Comparison of ENCODE assay signal across 23 cellular contexts in genomic region chr4:19678763-19679162, GRCh38.
DNase-seq lines count a peak whose midpoint lies in the region; ATAC-seq and TF ChIP-seq lines count a peak whose summit lies in the region.
"Had no signal": no experiment of that assay in that cellular context is flagged by ENCODE, and none has a peak within 500 bp of the region (broad histone marks: within the 10 kb centered on the region; RNA-seq: fewer than 3 reads in every experiment).

No MANE protein-coding gene starts in this region.

- H3K9ac ChIP-seq in adipocyte (ENCODE audit: low read length) = no peak overlapping the region

- H3K4me3 ChIP-seq in AG09309 (ENCODE audit: control insufficient read depth, low read depth, low read length) (no peak overlapping the region), adipocyte (ENCODE audit: low read length) (no peak overlapping the region)

- H3K36me3 Mint-ChIP-seq in stimulated activated effector memory CD8-positive, alpha-beta T cell treated with anti-CD3 and anti-CD28 coated beads, Interleukin-12 subunit alpha, Interleukin-12 subunit beta, amount 100 ng/mL, for 72 hours = no peaks in the 10 kb centered on the region
- H3K36me3 Mint-ChIP-seq: naive B cell, T-cell had no signal

- no peak overlapping the region for H3K4me3 Mint-ChIP-seq in stimulated activated effector memory CD8-positive, alpha-beta T cell treated with anti-CD3 and anti-CD28 coated beads, Interleukin-12 subunit alpha, Interleukin-12 subunit beta, amount 100 ng/mL, for 72 hours
- H3K4me3 Mint-ChIP-seq: activated CD4-positive, alpha-beta T cell treated with anti-CD3 and anti-CD28 coated beads for 36 hours; IgD-negative memory B cell; naive B cell; T-cell had no signal

- TF ChIP-seq CTCF in AG09309 (IDR thresholded peaks at IDR 0.05; ENCODE audit: control insufficient read depth, insufficient read depth, low read depth, low read length, missing control alignments) = no peak

- peaks cover 14% of the 10 kb centered on the region for H3K9me3 Mint-ChIP-seq in stimulated activated effector memory CD8-positive, alpha-beta T cell treated with anti-CD3 and anti-CD28 coated beads, Interleukin-12 subunit alpha, Interleukin-12 subunit beta, amount 100 ng/mL, for 72 hours

- peak; percentile 37 for DNase-seq in AG09309 (ENCODE audit: low read depth)
- peak; percentile 83 for DNase-seq in HT1080 (ENCODE audit: low read depth)
- peak; percentile 29 for DNase-seq in adipocyte (ENCODE audit: low read depth)
- DNase-seq in fibroblast of peridontal ligament (ENCODE audit: extremely low read depth) = peak; percentile 70
- DNase-seq in stimulated activated effector memory CD8-positive, alpha-beta T cell treated with anti-CD3 and anti-CD28 coated beads, Interleukin-12 subunit alpha, Interleukin-12 subunit beta, amount 100 ng/mL, for 72 hours (ENCODE audit: low spot score in 2 of 2) = no peak
- DNase-seq in NCI-H2227 treated with DMSO at 0.1 percent for 48 hours (lab: John Stamatoyannopoulos, UW) = no peak
- DNase-seq in GM19240 (ENCODE audit: insufficient read length, low spot score) = no peak
- DNase-seq: activated CD4-positive, alpha-beta T cell treated with anti-CD3 and anti-CD28 coated beads for 36 hours; Caco-2; central memory CD4-positive, alpha-beta T cell; dermis blood vessel endothelial cell; DMS79; left colon; naive B cell; NCI-H1417; NK-92 treated with Interleukin-12 subunit alpha and Interleukin-12 subunit beta, amount 100 ng/mL, for 24 hours; occipital lobe; small intestine; stimulated activated CD4-positive, alpha-beta T cell treated with anti-CD3 and anti-CD28 coated beads, Interleukin-2, amount 100 ng/mL, for 24 hours; T-cell had no signal

- H3K4me1 ChIP-seq in adipocyte (ENCODE audit: control insufficient read depth, insufficient read depth, low read length) = peaks cover 4% of the 10 kb centered on the region
- H3K4me1 ChIP-seq: Caco-2 had no signal

- no peaks in the 10 kb centered on the region for H3K9me3 ChIP-seq in adipocyte (ENCODE audit: control insufficient read depth, low read length)
- H3K9me3 ChIP-seq: Caco-2 had no signal

- no peaks in the 10 kb centered on the region for H3K27me3 ChIP-seq in adipocyte (replicated peaks; ENCODE audit: control insufficient read depth, insufficient read depth, low read length)

- H3K4me1 Mint-ChIP-seq in stimulated activated effector memory CD8-positive, alpha-beta T cell treated with anti-CD3 and anti-CD28 coated beads, Interleukin-12 subunit alpha, Interleukin-12 subunit beta, amount 100 ng/mL, for 72 hours = no peaks in the 10 kb centered on the region
- H3K4me1 Mint-ChIP-seq: activated CD4-positive, alpha-beta T cell treated with anti-CD3 and anti-CD28 coated beads for 36 hours; T-cell had no signal

- no peak overlapping the region for H3K27ac Mint-ChIP-seq in stimulated activated effector memory CD8-positive, alpha-beta T cell treated with anti-CD3 and anti-CD28 coated beads, Interleukin-12 subunit alpha, Interleukin-12 subunit beta, amount 100 ng/mL, for 72 hours
- H3K27ac Mint-ChIP-seq: activated CD4-positive, alpha-beta T cell treated with anti-CD3 and anti-CD28 coated beads for 36 hours; IgD-negative memory B cell; naive B cell; T-cell had no signal

- H3K36me3 ChIP-seq in adipocyte (ENCODE audit: control insufficient read depth, insufficient read depth, low read length, severe bottlenecking) = no peaks in the 10 kb centered on the region

- ATAC-seq in stimulated activated effector memory CD8-positive, alpha-beta T cell treated with anti-CD3 and anti-CD28 coated beads, Interleukin-12 subunit alpha, Interleukin-12 subunit beta, amount 100 ng/mL, for 72 hours = no peak
- ATAC-seq in HG03159 (IDR thresholded peaks at IDR 0.05; ENCODE audit: unreplicated experiment) = no peak
- ATAC-seq: activated CD4-positive, alpha-beta T cell treated with anti-CD3 and anti-CD28 coated beads for 36 hours; HCT116; left colon; T-cell had no signal

Comparison
In these comparisons a context has a peak if more than half of its experiments do, and no peak if none do; other contexts are left out.
1. DNase-seq: peak in AG09309 (single experiment), HT1080 (single experiment), adipocyte (single experiment) and fibroblast of peridontal ligament (single experiment); none in stimulated activated effector memory CD8-positive, alpha-beta T cell treated with anti-CD3 and anti-CD28 coated beads, Interleukin-12 subunit alpha, Interleukin-12 subunit beta, amount 100 ng/mL, for 72 hours (0 of 2), NCI-H2227 treated with DMSO at 0.1 percent for 48 hours (single experiment) and GM19240 (single experiment).